Comparison of ENCODE assay signal across 18 cellular contexts in genomic region chr3:69749461-69749860, GRCh38. TPM values are rescaled to one million over a fixed set of nuclear protein-coding genes. Genes with fewer than 3 reads are reported as not detected.
"Had no signal": no experiment of that assay in that cellular context is flagged by ENCODE, and none has a peak within 500 bp of the region (broad histone marks: within the 10 kb centered on the region; RNA-seq: fewer than 3 reads in every experiment).

No MANE protein-coding gene starts in this region.

- H3K27me3 ChIP-seq: cardiac muscle cell, dorsolateral prefrontal cortex, right lobe of liver, spleen had no signal

- ATAC-seq: activated naive CD4-positive, alpha-beta T cell treated with anti-CD3 and anti-CD28 coated beads, Interleukin-2, amount 50 U/mL, for 72 hours; naive thymus-derived CD8-positive, alpha-beta T cell; right lobe of liver; stimulated activated naive B cell treated with anti-CD40 and anti-IgM and Interleukin-4, amounts not matched to agents 10 μg/mL and 1 μg/mL and 100 μg/mL, for 72 hours had no signal

- DNase-seq: activated CD4-positive, alpha-beta T cell treated with anti-CD3 and anti-CD28 coated beads, Interleukin-2, amount 50 U/mL, for 4 hours; activated gamma-delta T cell; dorsolateral prefrontal cortex; foreskin melanocyte; head of caudate nucleus; immature natural killer cell; kidney glomerular epithelial cell; mesendoderm; naive thymus-derived CD8-positive, alpha-beta T cell; right lobe of liver; spleen; stimulated activated CD4-positive, alpha-beta T cell treated with anti-CD3 and anti-CD28 coated beads, Interleukin-4, amount 100 ng/mL, for 4 hours; stimulated activated naive B cell treated with anti-CD40 and anti-IgM and Interleukin-4, amounts not matched to agents 10 μg/mL and 1 μg/mL and 100 μg/mL, for 72 hours had no signal

- H3K9me3 Mint-ChIP-seq: T-helper 2 cell treated with Interferon-gamma antibody and Interleukin-4, amounts not matched to agents 5 μg/mL and 100 μg/mL, for 36 hours had no signal

- H3K4me3 ChIP-seq: cardiac muscle cell, dorsolateral prefrontal cortex, prostate gland, right lobe of liver, spleen had no signal

- H3K27ac ChIP-seq: cardiac muscle cell, dorsolateral prefrontal cortex, epithelial cell of prostate, right lobe of liver, spleen had no signal

- H3K27ac Mint-ChIP-seq: activated naive CD4-positive, alpha-beta T cell treated with anti-CD3 and anti-CD28 coated beads, Interleukin-2, amount 50 U/mL, for 72 hours; immature natural killer cell; naive thymus-derived CD8-positive, alpha-beta T cell; stimulated activated naive B cell treated with anti-CD40 and anti-IgM and Interleukin-4, amounts not matched to agents 10 μg/mL and 1 μg/mL and 100 μg/mL, for 72 hours; T-helper 2 cell treated with Interferon-gamma antibody and Interleukin-4, amounts not matched to agents 5 μg/mL and 100 μg/mL, for 36 hours had no signal

- H3K36me3 ChIP-seq: cardiac muscle cell, prostate gland, right lobe of liver, spleen had no signal

- H3K4me1 ChIP-seq: prostate gland, right lobe of liver had no signal

- H3K4me3 Mint-ChIP-seq: immature natural killer cell; naive thymus-derived CD8-positive, alpha-beta T cell; stimulated activated naive B cell treated with anti-CD40 and anti-IgM and Interleukin-4, amounts not matched to agents 10 μg/mL and 1 μg/mL and 100 μg/mL, for 72 hours; T-helper 2 cell treated with Interferon-gamma antibody and Interleukin-4, amounts not matched to agents 5 μg/mL and 100 μg/mL, for 36 hours had no signal

- H3K27me3 Mint-ChIP-seq: stimulated activated naive B cell treated with anti-CD40 and anti-IgM and Interleukin-4, amounts not matched to agents 10 μg/mL and 1 μg/mL and 100 μg/mL, for 72 hours had no signal

- H3K9me3 ChIP-seq: prostate gland, right lobe of liver had no signal

RNA-seq across cellular contexts. Expression of gene MITF, which starts 10.2 kb away (rescaled TPM):
- polyA plus RNA-seq: naive thymus-derived CD8-positive, alpha-beta T cell had no signal
